Comparison of ENCODE assay signal across 23 cellular contexts in the genomic region with DNA sequence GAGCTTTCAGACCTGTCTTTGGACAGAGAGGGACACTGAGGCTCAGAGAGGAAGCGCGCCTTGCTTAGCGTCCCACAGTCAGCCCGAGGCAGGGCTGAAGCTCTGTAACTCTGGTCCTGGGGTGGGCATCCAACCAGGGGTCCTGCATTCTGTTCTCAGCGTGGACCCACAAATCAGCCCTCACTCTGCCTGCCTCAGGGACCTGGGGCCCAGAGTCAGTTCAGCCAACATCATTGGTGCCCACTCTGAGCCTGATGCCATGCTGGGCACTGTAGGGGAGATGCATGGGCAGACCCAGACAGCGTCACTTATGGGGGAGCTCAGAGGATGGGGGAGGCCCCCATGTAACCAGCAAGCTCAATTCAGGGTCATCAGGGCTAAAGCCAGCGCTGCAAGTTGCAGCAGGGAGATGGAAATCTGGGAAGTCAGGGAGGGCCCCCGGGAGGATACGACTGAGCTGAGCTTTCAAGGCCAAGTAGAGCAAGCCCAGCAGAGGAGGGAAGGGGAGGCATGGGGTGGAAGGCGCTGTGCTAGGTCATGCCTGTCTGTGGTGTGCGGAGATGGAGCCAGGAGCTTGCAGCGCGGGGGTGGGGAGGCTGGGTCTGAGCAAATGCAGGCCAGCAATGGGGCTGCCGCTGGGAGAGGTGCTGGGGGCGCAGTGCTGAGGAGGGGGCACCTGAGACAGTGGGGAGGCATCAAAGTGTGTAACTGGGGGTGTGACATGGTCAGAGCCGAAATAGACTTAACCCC. TPM values are rescaled to one million over a fixed set of nuclear protein-coding genes. Genes with fewer than 3 reads are reported as not detected.
A peak's percentile ranks its signal among the peaks of the same experiment; 100 is the strongest.
DNase-seq lines count a peak whose midpoint lies in the region; ATAC-seq and TF ChIP-seq lines count a peak whose summit lies in the region.
"Had no signal": no experiment of that assay in that cellular context is flagged by ENCODE, and none has a peak within 500 bp of the region (broad histone marks: within the 10 kb centered on the region; RNA-seq: fewer than 3 reads in every experiment).

No MANE protein-coding gene starts in this region.

- H3K9me3 Mint-ChIP-seq in T-cell: no peaks in the 10 kb centered on the region
- H3K9me3 Mint-ChIP-seq: activated CD4-positive, alpha-beta memory T cell treated with anti-CD3 and anti-CD28 coated beads for 36 hours; activated naive CD4-positive, alpha-beta T cell treated with anti-CD3 and anti-CD28 coated beads, Interleukin-2, amount 50 U/mL, for 72 hours; HFFc6 had no signal

- no peaks in the 10 kb centered on the region for H3K36me3 ChIP-seq in hepatocyte (replicated peaks; ENCODE audit: insufficient read depth, low read depth)
- no peaks in the 10 kb centered on the region for H3K36me3 ChIP-seq in trophoblast cell (ENCODE audit: control insufficient read depth in 1 of 2, insufficient read depth in 2 of 2, low read length in 2 of 2)
- H3K36me3 ChIP-seq: vagina had no signal

- H3K4me1 ChIP-seq in hepatocyte (ENCODE audit: insufficient read depth): peaks cover 21% of the 10 kb centered on the region
- peaks cover 30 to 36% of the 10 kb centered on the region in 2 experiments for H3K4me1 ChIP-seq in trophoblast cell (ENCODE audit: control insufficient read depth in 1 of 2, insufficient read depth in 2 of 2, low read length in 2 of 2)
- H3K4me1 ChIP-seq: body of pancreas had no signal

- peaks cover 50% of the 10 kb centered on the region for H3K79me2 ChIP-seq in hepatocyte
- peaks cover 16% of the 10 kb centered on the region for H3K79me2 ChIP-seq in trophoblast cell (ENCODE audit: control insufficient read depth, insufficient read depth, low read length, poor library complexity)

- H3K9me3 ChIP-seq in hepatocyte (ENCODE audit: low read depth) (no peaks in the 10 kb centered on the region), trophoblast cell (ENCODE audit: insufficient read depth, low read depth, low read length) (no peaks in the 10 kb centered on the region)
- H3K9me3 ChIP-seq: body of pancreas, vagina had no signal

- no peak overlapping the region for H3K9ac ChIP-seq in trophoblast cell (ENCODE audit: low read length)

- H3K36me3 Mint-ChIP-seq in T-cell: peaks cover 4% of the 10 kb centered on the region
- H3K36me3 Mint-ChIP-seq: activated CD4-positive, alpha-beta memory T cell treated with anti-CD3 and anti-CD28 coated beads for 36 hours; activated naive CD4-positive, alpha-beta T cell treated with anti-CD3 and anti-CD28 coated beads, Interleukin-2, amount 50 U/mL, for 72 hours had no signal

- TF ChIP-seq CTCF in hepatocyte (IDR thresholded peaks at IDR 0.05; ENCODE audit: poor library complexity): no peak

- DNase-seq in NCI-H82 (lab: John Stamatoyannopoulos, UW) (peak; percentile 34), NCI-H82 treated with DMSO at 0.1 percent for 48 hours (lab: John Stamatoyannopoulos, UW; ENCODE audit: unreplicated experiment) (no peak), T-cell (no peak), hepatocyte (ENCODE audit: low spot score) (no peak), trophoblast cell (no peak), GM19238 (ENCODE audit: insufficient read length, low spot score) (no peak), head of caudate nucleus (no peak)
- DNase-seq: activated CD4-positive, alpha-beta memory T cell treated with anti-CD3 and anti-CD28 coated beads for 36 hours; activated T-cell treated with anti-CD3 and anti-CD28 coated beads, Interleukin-2, amount 50 U/mL, for 1 hour; body of pancreas; cortex of kidney; HFFc6; hippocampal formation; KBM-7; kidney glomerular epithelial cell; MV-4-11; NCI-H187 treated with DMSO at 0.1 percent for 48 hours; NCI-H446; stimulated activated CD4-positive, alpha-beta T cell treated with anti-CD3 and anti-CD28 coated beads, Interleukin-4, amount 100 ng/mL, for 24 hours had no signal

- ATAC-seq in T-cell (replicated peaks in 1 of 4) (no peak), HG03097 (IDR thresholded peaks at IDR 0.05; ENCODE audit: low FRiP score, unreplicated experiment) (no peak)
- ATAC-seq: activated naive CD4-positive, alpha-beta T cell treated with anti-CD3 and anti-CD28 coated beads, Interleukin-2, amount 50 U/mL, for 72 hours; body of pancreas had no signal

- peaks cover 8% of the 10 kb centered on the region for H3K79me1 ChIP-seq in trophoblast cell (ENCODE audit: low read length)

- 79% methylated on average over 16 of the region's 16 CpGs for WGBS in hepatocyte (ENCODE audit: low lambda C conversion rate, missing lambda C conversion rate)
- no CpG with 5 or more reads among the region's 16 CpGs for WGBS in trophoblast cell (ENCODE audit: extremely low coverage, insufficient coverage, insufficient read length)

- CTCF ChIA-PET in T-cell (lab: Charles Lee): no interaction called here

- peak overlapping the region; percentile 38 for H2AK5ac ChIP-seq in trophoblast cell (ENCODE audit: low read length)

- H2BK120ac ChIP-seq in trophoblast cell (ENCODE audit: insufficient read depth, low read length, poor library complexity): no peak overlapping the region

- H3K27ac Mint-ChIP-seq in T-cell: peak overlapping the region; percentile 41 to 63
- H3K27ac Mint-ChIP-seq: activated CD4-positive, alpha-beta memory T cell treated with anti-CD3 and anti-CD28 coated beads for 36 hours; HFFc6 had no signal

- H3K4me3 ChIP-seq in hepatocyte (no peak overlapping the region), trophoblast cell (ENCODE audit: low read depth, low read length) (no peak overlapping the region)
- H3K4me3 ChIP-seq: body of pancreas, vagina had no signal

- no peaks in the 10 kb centered on the region for H4K20me1 ChIP-seq in hepatocyte (ENCODE audit: insufficient read depth, poor library complexity, severe bottlenecking)

- H3K27ac ChIP-seq in hepatocyte: peak overlapping the region; percentile 67
- H3K27ac ChIP-seq in trophoblast cell (ENCODE audit: low read depth, low read length): no peak overlapping the region
- H3K27ac ChIP-seq: body of pancreas, vagina had no signal

- no peak overlapping the region for H4K8ac ChIP-seq in trophoblast cell (ENCODE audit: low read depth, low read length)

- no peak overlapping the region for H3K14ac ChIP-seq in trophoblast cell (ENCODE audit: low read length)

- peaks cover 42 to 62% (median 55%) of the 10 kb centered on the region in 3 donors for H3K4me1 Mint-ChIP-seq in T-cell

- H3K18ac ChIP-seq in trophoblast cell (ENCODE audit: low read length): peak overlapping the region; percentile 26

- peak overlapping the region; percentile 46 for H3K4ac ChIP-seq in trophoblast cell (ENCODE audit: low read depth, low read length)

- intact Hi-C loops in head of caudate nucleus (cut with DNase I): no loop called here

- H3K27me3 ChIP-seq in hepatocyte (no peaks in the 10 kb centered on the region), trophoblast cell (ENCODE audit: insufficient read depth, low read length) (no peaks in the 10 kb centered on the region)
- H3K27me3 ChIP-seq: body of pancreas, vagina had no signal

- peak overlapping the region; percentile 42 for H3K4me2 ChIP-seq in hepatocyte
- no peak overlapping the region for H3K4me2 ChIP-seq in trophoblast cell (ENCODE audit: low read length)

- H2AFZ ChIP-seq in hepatocyte: no peak overlapping the region
- no peak overlapping the region for H2AFZ ChIP-seq in trophoblast cell (ENCODE audit: insufficient read depth, low read length, poor library complexity)

- H2BK5ac ChIP-seq in trophoblast cell (ENCODE audit: low read depth, low read length, poor library complexity): no peak overlapping the region

- H3K9me2 ChIP-seq in hepatocyte (replicated peaks; ENCODE audit: insufficient read depth): no peaks in the 10 kb centered on the region

- no peak overlapping the region for H4K91ac ChIP-seq in trophoblast cell (ENCODE audit: low read depth, low read length)

- H4K12ac ChIP-seq in trophoblast cell (ENCODE audit: low read depth, low read length): no peak overlapping the region

- POLR2A ChIA-PET in T-cell (lab: Charles Lee): no interaction called here

- no peaks in the 10 kb centered on the region for H3K27me3 Mint-ChIP-seq in T-cell
- H3K27me3 Mint-ChIP-seq: activated CD4-positive, alpha-beta memory T cell treated with anti-CD3 and anti-CD28 coated beads for 36 hours had no signal

- H3K4me3 Mint-ChIP-seq in T-cell: no peak overlapping the region
- H3K4me3 Mint-ChIP-seq: activated CD4-positive, alpha-beta memory T cell treated with anti-CD3 and anti-CD28 coated beads for 36 hours; HFFc6 had no signal

- H3K23ac ChIP-seq in trophoblast cell (ENCODE audit: low read length): no peak overlapping the region

- H2BK12ac ChIP-seq in trophoblast cell (ENCODE audit: low read length): no peak overlapping the region

RNA-seq across cellular contexts. Expression of a gene that starts 21.1 kb away (rescaled TPM):
- total RNA-seq in T-cell (10 to 100 TPM in 4 of 5 donors, 1 to 10 TPM in 1; 9.1 to 12.4 (median 10.8) TPM), hepatocyte (24.6 and 27.1 TPM in 2 replicates)
- 11.7 and 12.8 TPM in 2 replicates for polyA plus RNA-seq in hepatocyte
- 34.0 and 35.3 TPM in 2 replicates for polyA plus RNA-seq in trophoblast cell (2013)

RNA-seq across cellular contexts. Expression of a gene that starts 52.3 kb away (rescaled TPM):
- total RNA-seq in T-cell (10 to 100 TPM; 75.7 to 98.9 (median 85.3) TPM), hepatocyte (10.0 and 12.2 TPM in 2 replicates)
- polyA plus RNA-seq in hepatocyte: 7.4 and 8.1 TPM in 2 replicates
- 2.1 and 2.3 TPM in 2 replicates for polyA plus RNA-seq in trophoblast cell (2013)
- polyA plus RNA-seq: neural cell had no signal
